ENCODE assay signal across 17 cellular contexts in genomic region chr6:154754152-154754551, GRCh38. TPM values are rescaled to one million over a fixed set of nuclear protein-coding genes. Genes with fewer than 3 reads are reported as not detected.
DNase-seq lines count a peak whose midpoint lies in the region; ATAC-seq and TF ChIP-seq lines count a peak whose summit lies in the region.
"Had no signal": no experiment of that assay in that cellular context is flagged by ENCODE, and none has a peak within 500 bp of the region (broad histone marks: within the 10 kb centered on the region; RNA-seq: fewer than 3 reads in every experiment).

No MANE protein-coding gene starts in this region.

- no peaks in the 10 kb centered on the region for H3K27me3 ChIP-seq in suprapubic skin
- H3K27me3 ChIP-seq: BLaER1 had no signal

- no peak overlapping the region for H3K4me3 Mint-ChIP-seq in activated naive CD4-positive, alpha-beta T cell treated with anti-CD3 and anti-CD28 coated beads, Interleukin-2, amount 10 ng/mL, durations not matched to agents 7 days and 5 days
- H3K4me3 Mint-ChIP-seq: nephron; stimulated activated naive CD8-positive, alpha-beta T cell treated with anti-CD3 and anti-CD28 coated beads, Interleukin-15, Interleukin-2, amounts not matched to agents 100 ng/mL and 50 ng/mL, for 24 hours had no signal

- WGBS in suprapubic skin = 38% methylated on average over 4 of the region's 4 CpGs

- DNase-seq in AG08395 (ENCODE audit: low spot score) = peak; percentile 26
- DNase-seq in LHCN-M2 (ENCODE audit: low read depth) = peak; percentile 59
- DNase-seq in dermis blood vessel endothelial cell = peak; percentile 41
- DNase-seq in lung microvascular endothelial cell (ENCODE audit: low read depth in 2 of 2) = peak; percentile 43 to 84
- no peak for DNase-seq in suprapubic skin (ENCODE audit: low spot score in 2 of 2)
- no peak for DNase-seq in activated naive CD4-positive, alpha-beta T cell treated with anti-CD3 and anti-CD28 coated beads, Interleukin-2, amount 10 ng/mL, durations not matched to agents 7 days and 5 days
- DNase-seq: activated CD4-positive, CD25-positive, alpha-beta regulatory T cell treated with anti-CD3 and anti-CD28 coated beads, Interleukin-2, amount 50 U/mL, for 72 hours; activated naive CD4-positive, alpha-beta T cell treated with anti-CD3 and anti-CD28 coated beads, Interleukin-2, amount 50 U/mL, for 16 hours; effector CD8-positive, alpha-beta T cell; GOT3; KG1; NCI-H345 had no signal

- no peak for TF ChIP-seq POLR2A in suprapubic skin (IDR thresholded peaks at IDR 0.05)

- TF ChIP-seq EP300 in suprapubic skin (IDR thresholded peaks at IDR 0.05) = no peak

- no peak overlapping the region for H3K27ac ChIP-seq in suprapubic skin
- H3K27ac ChIP-seq: BLaER1 had no signal

- H3K9me3 ChIP-seq in suprapubic skin = no peaks in the 10 kb centered on the region

- no peaks in the 10 kb centered on the region for H3K9me3 Mint-ChIP-seq in activated naive CD4-positive, alpha-beta T cell treated with anti-CD3 and anti-CD28 coated beads, Interleukin-2, amount 10 ng/mL, durations not matched to agents 7 days and 5 days
- H3K9me3 Mint-ChIP-seq: nephron; stimulated activated naive CD8-positive, alpha-beta T cell treated with anti-CD3 and anti-CD28 coated beads, Interleukin-15, Interleukin-2, amounts not matched to agents 100 ng/mL and 50 ng/mL, for 24 hours had no signal

- H3K4me1 Mint-ChIP-seq in activated naive CD4-positive, alpha-beta T cell treated with anti-CD3 and anti-CD28 coated beads, Interleukin-2, amount 10 ng/mL, durations not matched to agents 7 days and 5 days = peaks cover 8% of the 10 kb centered on the region

- no peak overlapping the region for H3K4me3 ChIP-seq in suprapubic skin
- H3K4me3 ChIP-seq: BLaER1 had no signal

- no peak overlapping the region for H3K27ac Mint-ChIP-seq in activated naive CD4-positive, alpha-beta T cell treated with anti-CD3 and anti-CD28 coated beads, Interleukin-2, amount 10 ng/mL, durations not matched to agents 7 days and 5 days
- H3K27ac Mint-ChIP-seq: nephron had no signal

- TF ChIP-seq CTCF in suprapubic skin (IDR thresholded peaks at IDR 0.05) = no peak

- CTCF ChIA-PET in activated naive CD4-positive, alpha-beta T cell treated with anti-CD3 and anti-CD28 coated beads, Interleukin-2, amount 10 ng/mL, durations not matched to agents 7 days and 5 days (lab: Charles Lee) = no interaction called here

- H3K36me3 ChIP-seq in suprapubic skin = no peaks in the 10 kb centered on the region

- peaks cover 68% of the 10 kb centered on the region for H3K4me1 ChIP-seq in suprapubic skin
- H3K4me1 ChIP-seq: BLaER1 had no signal

- ATAC-seq in HG03521 (IDR thresholded peaks at IDR 0.05; ENCODE audit: unreplicated experiment) = no peak
- ATAC-seq in HG03280 (IDR thresholded peaks at IDR 0.05; ENCODE audit: unreplicated experiment) = no peak

- H3K36me3 Mint-ChIP-seq in activated naive CD4-positive, alpha-beta T cell treated with anti-CD3 and anti-CD28 coated beads, Interleukin-2, amount 10 ng/mL, durations not matched to agents 7 days and 5 days = peaks cover 23% of the 10 kb centered on the region

- H3K27me3 Mint-ChIP-seq in activated naive CD4-positive, alpha-beta T cell treated with anti-CD3 and anti-CD28 coated beads, Interleukin-2, amount 10 ng/mL, durations not matched to agents 7 days and 5 days = no peaks in the 10 kb centered on the region
- H3K27me3 Mint-ChIP-seq: stimulated activated naive CD8-positive, alpha-beta T cell treated with anti-CD3 and anti-CD28 coated beads, Interleukin-15, Interleukin-2, amounts not matched to agents 100 ng/mL and 50 ng/mL, for 24 hours had no signal

RNA-seq across cellular contexts. Expression of gene SCAF8, which starts 20.9 kb away (rescaled TPM):
- total RNA-seq in LHCN-M2 (2014; rRNA removed) (25.8 and 30.7 TPM in 2 replicates), dermis blood vessel endothelial cell (25.4 and 34.8 TPM in 2 replicates), lung microvascular endothelial cell (14.8 and 17.9 TPM in 2 replicates), suprapubic skin (10 to 100 TPM; 34.1 to 63.7 (median 41.0) TPM)
- polyA plus RNA-seq in LHCN-M2 (2012) = 10.3 TPM

Comparison
In these comparisons a context has a peak if more than half of its experiments do, and no peak if none do; other contexts are left out.
1. DNase-seq: peak in AG08395 (single experiment), LHCN-M2 (single experiment), dermis blood vessel endothelial cell (single experiment) and lung microvascular endothelial cell (2 of 2); none in suprapubic skin (0 of 2) and activated naive CD4-positive, alpha-beta T cell treated with anti-CD3 and anti-CD28 coated beads, Interleukin-2, amount 10 ng/mL, durations not matched to agents 7 days and 5 days (single experiment).